ENCODE assay signal across 31 cellular contexts in genomic region chr13:66117573-66117972, GRCh38.
"Had no signal": no experiment of that assay in that cellular context is flagged by ENCODE, and none has a peak within 500 bp of the region (broad histone marks: within the 10 kb centered on the region; RNA-seq: fewer than 3 reads in every experiment).

No MANE protein-coding gene starts in this region.

- DNase-seq: activated CD4-positive, alpha-beta memory T cell treated with anti-CD3 and anti-CD28 coated beads, Interleukin-2, amount 10 ng/mL, durations not matched to agents 7 days and 5 days; activated CD4-positive, alpha-beta T cell treated with anti-CD3 and anti-CD28 coated beads for 1 hour; activated CD4-positive, alpha-beta T cell treated with anti-CD3 and anti-CD28 coated beads for 4 hours; activated CD4-positive, alpha-beta T cell treated with anti-CD3 and anti-CD28 coated beads, Interleukin-2, amount 10 ng/mL, durations not matched to agents 7 days and 5 days; activated CD4-positive, alpha-beta T cell treated with anti-CD3 and anti-CD28 coated beads, Interleukin-2, amount 50 U/mL, for 4 hours; activated CD8-positive, alpha-beta memory T cell treated with anti-CD3 and anti-CD28 coated beads, Interleukin-2, amount 50 U/mL, for 48 hours; activated gamma-delta T cell treated with Interleukin-2 at 50 U/mL for 16 hours; activated naive CD4-positive, alpha-beta T cell treated with anti-CD3 and anti-CD28 coated beads, Interleukin-2, amount 50 U/mL, for 16 hours; activated naive CD4-positive, alpha-beta T cell treated with Interleukin-2 at 50 U/mL for 16 hours; activated T-cell treated with anti-CD3 and anti-CD28 coated beads for 4 hours; activated T-cell treated with anti-CD3 and anti-CD28 coated beads, Interleukin-2, amount 50 U/mL, for 24 hours; activated T-cell treated with anti-CD3 and anti-CD28 coated beads, Interleukin-2, amount 50 U/mL, for 72 hours; amniotic stem cell; anterior cingulate cortex; brain microvascular endothelial cell; cortex of kidney; dermis blood vessel endothelial cell; effector CD4-positive, alpha-beta T cell; effector memory CD8-positive, alpha-beta T cell; erythroblast; foreskin keratinocyte; gastrocnemius medialis; glutamatergic neuron; heart left ventricle; T-helper 2 cell had no signal

- H3K27ac ChIP-seq: brain microvascular endothelial cell, esophagus muscularis mucosa, foreskin keratinocyte, gastrocnemius medialis, heart left ventricle, VCaP had no signal

- H3K4me1 ChIP-seq: esophagus muscularis mucosa, foreskin keratinocyte, gastrocnemius medialis, heart left ventricle had no signal

- H3K36me3 ChIP-seq: brain microvascular endothelial cell, esophagus muscularis mucosa, gastrocnemius medialis, heart left ventricle had no signal

- H3K9me3 ChIP-seq: esophagus muscularis mucosa, gastrocnemius medialis, heart left ventricle had no signal

- FAIRE-seq: astrocyte, bronchial epithelial cell, colon had no signal

- ATAC-seq: activated T-cell treated with anti-CD3 and anti-CD28 coated beads, Interleukin-2, amount 50 U/mL, for 72 hours; effector memory CD8-positive, alpha-beta T cell; foreskin keratinocyte; gastrocnemius medialis; heart left ventricle; WTC11 had no signal

- H3K27me3 ChIP-seq: brain microvascular endothelial cell, esophagus muscularis mucosa, foreskin keratinocyte, gastrocnemius medialis, heart left ventricle had no signal

- H3K4me3 ChIP-seq: esophagus muscularis mucosa, gastrocnemius medialis, heart left ventricle had no signal
